16 cellular contexts compared by ENCODE assay signal in the genomic region with DNA sequence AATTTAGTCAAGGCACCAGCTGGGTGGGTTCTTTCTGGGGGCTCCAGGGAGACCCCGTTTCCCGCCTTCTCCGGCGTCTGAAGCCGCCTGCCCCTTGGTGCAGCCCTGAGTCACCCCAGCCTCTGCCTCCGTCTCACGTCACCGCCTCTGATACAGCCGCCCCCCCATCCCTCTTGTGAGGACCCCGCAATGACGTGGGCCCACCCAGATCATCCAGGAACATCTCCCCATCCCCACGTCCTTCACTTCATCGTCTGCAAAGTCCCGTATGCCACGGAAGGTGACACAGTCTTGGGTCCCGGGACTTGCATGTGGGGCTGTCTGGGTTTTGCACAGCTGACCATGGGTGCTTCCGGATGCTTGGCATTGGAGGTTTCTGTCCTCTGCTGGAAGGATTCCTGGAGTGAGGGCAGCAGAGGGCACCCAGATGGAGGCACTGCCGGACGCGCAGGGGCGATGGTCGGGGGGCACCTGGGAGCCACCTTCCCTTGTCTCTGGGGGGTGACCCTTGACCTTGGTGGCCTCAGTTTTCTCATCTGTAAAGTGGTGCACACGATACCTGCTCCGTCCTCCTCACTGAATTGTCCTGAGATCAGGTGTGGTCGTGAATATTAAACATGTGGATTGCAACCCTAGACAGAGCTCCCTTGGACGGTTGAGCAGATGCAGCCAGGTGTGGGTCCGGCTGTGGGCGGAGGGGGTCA. TPM values are rescaled to one million over a fixed set of nuclear protein-coding genes. Genes with fewer than 3 reads are reported as not detected.
DNase-seq lines count a peak whose midpoint lies in the region; ATAC-seq and TF ChIP-seq lines count a peak whose summit lies in the region.
"Had no signal": no experiment of that assay in that cellular context is flagged by ENCODE, and none has a peak within 500 bp of the region (broad histone marks: within the 10 kb centered on the region; RNA-seq: fewer than 3 reads in every experiment).

No MANE protein-coding gene starts in this region.

- no peak overlapping the region for H3K4me2 ChIP-seq in osteoblast (ENCODE audit: insufficient read depth, low read length)
- H3K4me2 ChIP-seq: SK-N-SH had no signal

- DNase-seq in CD14-positive monocyte (ENCODE audit: low spot score) (peak; percentile 26), RWPE2 (ENCODE audit: low spot score) (peak; percentile 50), endothelial cell (ENCODE audit: low spot score) (no peak), osteoblast (ENCODE audit: insufficient read length, low spot score, missing footprints) (peak; percentile 75), NCI-H1694 (lab: John Stamatoyannopoulos, UW) (no peak), OCI-M2 (lab: John Stamatoyannopoulos, UW; ENCODE audit: unreplicated experiment) (no peak)
- DNase-seq: CD4-positive, alpha-beta memory T cell; MV-4-11; NCI-H1436; NCI-H2029 treated with DMSO at 0.1 percent for 48 hours; NCI-H774; Peyer's patch had no signal

- H3K27me3 ChIP-seq in RWPE2 (ENCODE audit: insufficient read depth, poor library complexity, severe bottlenecking) (no peaks in the 10 kb centered on the region), osteoblast (ENCODE audit: insufficient read depth, low read length) (no peaks in the 10 kb centered on the region)
- H3K27me3 ChIP-seq: Peyer's patch had no signal

- no peak overlapping the region for H2AFZ ChIP-seq in osteoblast (ENCODE audit: low read length)

- H3K4me3 Mint-ChIP-seq in CD14-positive monocyte (no peak overlapping the region), endothelial cell (ENCODE audit: unreplicated experiment) (no peak overlapping the region)
- H3K4me3 Mint-ChIP-seq in activated T-helper 17 cell treated with anti-CD3 and anti-CD28 coated beads, Interleukin-2, amount 50 U/mL, for 72 hours: no peak overlapping the region
- H3K4me3 Mint-ChIP-seq: CD4-positive, alpha-beta memory T cell had no signal

- H3K9me3 Mint-ChIP-seq in CD14-positive monocyte (peaks cover 0 to 1% (median 0%) of the 10 kb centered on the region in 7 donors), endothelial cell (ENCODE audit: unreplicated experiment) (no peaks in the 10 kb centered on the region)
- H3K9me3 Mint-ChIP-seq in activated T-helper 17 cell treated with anti-CD3 and anti-CD28 coated beads, Interleukin-2, amount 50 U/mL, for 72 hours: no peaks in the 10 kb centered on the region
- H3K9me3 Mint-ChIP-seq: CD4-positive, alpha-beta memory T cell had no signal

- ATAC-seq in RWPE2 (ENCODE audit: low read depth): no peak
- no peak for ATAC-seq in activated T-helper 17 cell treated with anti-CD3 and anti-CD28 coated beads, Interleukin-2, amount 50 U/mL, for 72 hours (replicated peaks)

- no peak overlapping the region for H3K4me3 ChIP-seq in RWPE2 (ENCODE audit: severe bottlenecking)
- H3K4me3 ChIP-seq in osteoblast (ENCODE audit: insufficient read depth, low read length): no peak overlapping the region
- H3K4me3 ChIP-seq: HAP-1, Peyer's patch had no signal

- H3K4me1 Mint-ChIP-seq in CD14-positive monocyte (peaks cover 10% of the 10 kb centered on the region), endothelial cell (ENCODE audit: unreplicated experiment) (no peaks in the 10 kb centered on the region)
- no peaks in the 10 kb centered on the region for H3K4me1 Mint-ChIP-seq in activated T-helper 17 cell treated with anti-CD3 and anti-CD28 coated beads, Interleukin-2, amount 50 U/mL, for 72 hours
- H3K4me1 Mint-ChIP-seq: CD4-positive, alpha-beta memory T cell had no signal

- TF ChIP-seq CTCF in CD14-positive monocyte (IDR thresholded peaks at IDR 0.05): no peak
- no peak for TF ChIP-seq CTCF in RWPE2 (IDR thresholded peaks at IDR 0.05; ENCODE audit: poor library complexity, severe bottlenecking)
- TF ChIP-seq CTCF in endothelial cell (IDR thresholded peaks at IDR 0.05; ENCODE audit: unreplicated experiment): peak; percentile 27
- no peak for TF ChIP-seq CTCF in osteoblast (IDR thresholded peaks at IDR 0.05; ENCODE audit: extremely low read depth, low read depth, low read length)

- H3K79me2 ChIP-seq in osteoblast (ENCODE audit: insufficient read depth, low read length): no peaks in the 10 kb centered on the region

- H3K27me3 Mint-ChIP-seq in CD14-positive monocyte (ENCODE audit: low read depth in 3 of 3): peaks cover 2 to 4% (median 4%) of the 10 kb centered on the region in 3 donors
- peaks cover 2% of the 10 kb centered on the region for H3K27me3 Mint-ChIP-seq in endothelial cell (ENCODE audit: unreplicated experiment)
- H3K27me3 Mint-ChIP-seq in activated T-helper 17 cell treated with anti-CD3 and anti-CD28 coated beads, Interleukin-2, amount 50 U/mL, for 72 hours: no peaks in the 10 kb centered on the region
- H3K27me3 Mint-ChIP-seq: CD4-positive, alpha-beta memory T cell had no signal

- H3K27ac ChIP-seq in RWPE2 (ENCODE audit: poor library complexity, severe bottlenecking) (no peak overlapping the region), osteoblast (ENCODE audit: low read depth, low read length) (no peak overlapping the region)
- H3K27ac ChIP-seq: HL-60, Peyer's patch had no signal

- H3K4me1 ChIP-seq in RWPE2 (ENCODE audit: insufficient read depth, poor library complexity, severe bottlenecking) (no peaks in the 10 kb centered on the region), osteoblast (ENCODE audit: insufficient read depth, low read length) (no peaks in the 10 kb centered on the region)
- H3K4me1 ChIP-seq: HAP-1 had no signal

- intact Hi-C loops in CD14-positive monocyte (cut with micrococcal nuclease): no loop called here

- H3K36me3 ChIP-seq in RWPE2 (ENCODE audit: low read depth) (no peaks in the 10 kb centered on the region), osteoblast (ENCODE audit: insufficient read depth, low read length) (no peaks in the 10 kb centered on the region)
- H3K36me3 ChIP-seq: HAP-1 had no signal

- H3K9me3 ChIP-seq in RWPE2 (ENCODE audit: severe bottlenecking): no peaks in the 10 kb centered on the region
- H3K9me3 ChIP-seq in osteoblast (ENCODE audit: low read depth, low read length): no peaks in the 10 kb centered on the region
- H3K9me3 ChIP-seq: HAP-1, Peyer's patch, SK-N-SH had no signal

- H3K36me3 Mint-ChIP-seq in CD14-positive monocyte (no peaks in the 10 kb centered on the region), endothelial cell (ENCODE audit: low read depth, unreplicated experiment) (no peaks in the 10 kb centered on the region)
- H3K36me3 Mint-ChIP-seq in activated T-helper 17 cell treated with anti-CD3 and anti-CD28 coated beads, Interleukin-2, amount 50 U/mL, for 72 hours (ENCODE audit: low read depth): no peaks in the 10 kb centered on the region
- H3K36me3 Mint-ChIP-seq: CD4-positive, alpha-beta memory T cell had no signal

- no peaks in the 10 kb centered on the region for H4K20me1 ChIP-seq in osteoblast (ENCODE audit: insufficient read depth, low read length)

- H3K27ac Mint-ChIP-seq in CD14-positive monocyte (peak overlapping the region in 1 of 7 donors; percentile 54), endothelial cell (ENCODE audit: unreplicated experiment) (no peak overlapping the region)
- H3K27ac Mint-ChIP-seq in activated T-helper 17 cell treated with anti-CD3 and anti-CD28 coated beads, Interleukin-2, amount 50 U/mL, for 72 hours: no peak overlapping the region
- H3K27ac Mint-ChIP-seq: CD4-positive, alpha-beta memory T cell had no signal

RNA-seq across cellular contexts. Expression of a gene that starts 58.8 kb away (rescaled TPM):
- 1 to 10 TPM in 1 of 2 donors, under 1 TPM in 1; 0.74 to 1.4 TPM for polyA plus RNA-seq in CD14-positive monocyte
- 23.1 TPM for total RNA-seq in endothelial cell (ENCODE audit: unreplicated experiment)
- total RNA-seq in osteoblast: 0.29 and 0.72 TPM in 2 replicates
- total RNA-seq in activated T-helper 17 cell treated with anti-CD3 and anti-CD28 coated beads, Interleukin-2, amount 50 U/mL, for 72 hours: 10 to 100 TPM; 12.2 to 24.7 TPM

Comparison
In these comparisons a context has a peak if more than half of its experiments do, and no peak if none do; other contexts are left out.
1. DNase-seq: peak in CD14-positive monocyte (single experiment), RWPE2 (single experiment) and osteoblast (single experiment); none in endothelial cell (single experiment), NCI-H1694 (single experiment) and OCI-M2 (single experiment).